Comparison of ENCODE assay signal across 24 cellular contexts in the genomic region with DNA sequence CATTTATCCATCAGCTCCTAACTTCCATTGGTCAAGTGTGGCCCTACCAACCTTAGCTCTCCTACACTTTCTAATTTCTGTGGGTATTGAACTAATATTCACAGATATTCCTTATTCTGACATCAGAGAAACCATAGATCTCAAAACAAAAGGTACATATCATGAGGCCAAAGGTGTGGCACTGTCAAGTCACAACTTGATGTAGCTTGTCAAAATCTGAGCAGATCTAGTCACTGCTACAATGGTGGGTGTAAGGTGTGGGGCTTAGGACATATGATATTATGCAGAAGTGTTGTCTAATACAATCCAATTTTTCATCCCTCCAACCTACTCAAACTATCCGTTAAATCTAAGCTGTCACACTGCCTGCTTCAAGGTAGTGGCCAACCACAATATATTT.
DNase-seq lines count a peak whose midpoint lies in the region; ATAC-seq, FAIRE-seq and TF ChIP-seq lines count a peak whose summit lies in the region.
"Had no signal": no experiment of that assay in that cellular context is flagged by ENCODE, and none has a peak within 500 bp of the region (broad histone marks: within the 10 kb centered on the region; RNA-seq: fewer than 3 reads in every experiment).

No MANE protein-coding gene starts in this region.

- TF ChIP-seq CTCF in bronchial epithelial cell (IDR thresholded peaks at IDR 0.05; ENCODE audit: insufficient read depth, low read length, severe bottlenecking) (no peak), adrenal gland (IDR thresholded peaks at IDR 0.05) (no peak), prostate gland (IDR thresholded peaks at IDR 0.05) (no peak)

- peak; percentile 42 for ATAC-seq in esophagus mucosa
- ATAC-seq: CD8-positive, alpha-beta T cell had no signal

- H3K27me3 ChIP-seq in bronchial epithelial cell (ENCODE audit: control insufficient read depth, insufficient read depth, low read length) (no peaks in the 10 kb centered on the region), adrenal gland (no peaks in the 10 kb centered on the region), H7 (ENCODE audit: control insufficient read depth, insufficient read depth, low read length) (no peaks in the 10 kb centered on the region), prostate gland (replicated peaks; ENCODE audit: insufficient read depth) (no peaks in the 10 kb centered on the region)
- H3K27me3 ChIP-seq: BE2C, BLaER1 had no signal

- FAIRE-seq in bronchial epithelial cell (lab: Jason Lieb, UNC) = no peak
- FAIRE-seq: A204.1, D721Med, G401.6, GM12891, GM19239 had no signal

- H3K9me3 ChIP-seq in adrenal gland (replicated peaks in 1 of 3) (no peaks in the 10 kb centered on the region), prostate gland (no peaks in the 10 kb centered on the region)
- H3K9me3 ChIP-seq: BE2C, BLaER1, Caco-2 had no signal

- TF ChIP-seq POLR2A in adrenal gland (IDR thresholded peaks at IDR 0.05) (no peak), prostate gland (IDR thresholded peaks at IDR 0.05) (no peak)

- DNase-seq in NCI-H82 (lab: John Stamatoyannopoulos, UW) = peak; percentile 41
- no peak for DNase-seq in NCI-H82 treated with DMSO at 0.1 percent for 48 hours (lab: John Stamatoyannopoulos, UW; ENCODE audit: unreplicated experiment)
- peak; percentile 14 for DNase-seq in HPDE6-E6E7 (ENCODE audit: extremely low spot score)
- DNase-seq in bronchial epithelial cell (ENCODE audit: low read depth) = peak; percentile 76
- DNase-seq in adrenal gland = no peak
- no peak for DNase-seq in H7
- DNase-seq in prostate gland (ENCODE audit: low spot score) = no peak
- DNase-seq: 8988T; ACHN; BE2C; C1 segment of cervical spinal cord; Caco-2; Calu3; CD4-positive, CD25-positive, alpha-beta regulatory T cell; CD8-positive, alpha-beta T cell; DMS79 treated with DMSO at 0.1 percent for 48 hours; GF-D8 had no signal

- 35 to 67% (median 53%) methylated on average over 1 of the region's 1 CpG for WGBS in adrenal gland, 4 donors
- 27% methylated on average over 1 of the region's 1 CpG for WGBS in prostate gland

- H3K36me3 ChIP-seq in bronchial epithelial cell (ENCODE audit: control insufficient read depth, insufficient read depth, low read length) (no peaks in the 10 kb centered on the region), adrenal gland (replicated peaks in 1 of 2) (no peaks in the 10 kb centered on the region), H7 (replicated peaks; ENCODE audit: control insufficient read depth, insufficient read depth, low read length) (no peaks in the 10 kb centered on the region), prostate gland (no peaks in the 10 kb centered on the region)
- H3K36me3 ChIP-seq: BE2C, BLaER1 had no signal

- H3K27ac ChIP-seq in adrenal gland (no peak overlapping the region), prostate gland (no peak overlapping the region)
- H3K27ac ChIP-seq: BLaER1 had no signal

- no peaks in the 10 kb centered on the region for H3K4me1 ChIP-seq in adrenal gland (replicated peaks in 1 of 2)
- H3K4me1 ChIP-seq in prostate gland (replicated peaks) = no peaks in the 10 kb centered on the region
- H3K4me1 ChIP-seq: BLaER1 had no signal

- H3K4me3 ChIP-seq in bronchial epithelial cell (ENCODE audit: low read depth, low read length) (no peak overlapping the region), adrenal gland (no peak overlapping the region), H7 (ENCODE audit: insufficient read depth, low read depth, low read length) (no peak overlapping the region), prostate gland (no peak overlapping the region)
- H3K4me3 ChIP-seq: BLaER1 had no signal

- intact Hi-C loops in adrenal gland (cut with DNase I) (no loop called here), prostate gland (cut with DNase I) (no loop called here)

Comparison
In these comparisons a context has a peak if more than half of its experiments do, and no peak if none do; other contexts are left out.
1. DNase-seq: peak in NCI-H82 (single experiment), HPDE6-E6E7 (single experiment) and bronchial epithelial cell (single experiment); none in NCI-H82 treated with DMSO at 0.1 percent for 48 hours (single experiment), adrenal gland (0 of 7), H7 (single experiment) and prostate gland (single experiment).